ENCODE assay signal across 26 cellular contexts in the genomic region with DNA sequence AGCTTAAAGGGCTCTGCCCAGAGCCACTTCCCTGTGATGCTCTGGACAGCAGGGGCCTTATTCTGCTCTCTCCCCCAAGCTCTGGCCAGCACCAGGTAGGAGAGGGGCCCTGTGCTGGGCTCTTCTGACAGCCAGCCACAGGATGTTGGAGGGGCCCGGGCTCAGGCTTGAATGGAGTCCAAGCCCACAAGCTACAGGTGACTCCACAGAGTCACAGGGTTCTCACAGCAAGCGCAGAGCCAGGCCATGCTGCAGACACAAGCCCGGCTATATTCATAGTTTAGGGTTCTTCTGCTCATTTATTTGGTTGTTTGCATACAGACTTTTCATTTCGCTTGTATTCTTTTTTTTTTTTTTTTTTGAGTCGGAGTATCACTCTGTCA.
"Had no signal": no experiment of that assay in that cellular context is flagged by ENCODE, and none has a peak within 500 bp of the region (broad histone marks: within the 10 kb centered on the region; RNA-seq: fewer than 3 reads in every experiment).

No MANE protein-coding gene starts in this region.

- DNase-seq: naive B cell; naive thymus-derived CD8-positive, alpha-beta T cell; nephron progenitor cell; nucleus accumbens; psoas muscle; stimulated activated CD4-positive, alpha-beta T cell treated with anti-CD3 and anti-CD28 coated beads, Interleukin-15, amount 100 ng/mL, for 24 hours; stimulated activated CD4-positive, alpha-beta T cell treated with anti-CD3 and anti-CD28 coated beads, Interleukin-2, amount 100 ng/mL, for 24 hours; stimulated activated CD4-positive, alpha-beta T cell treated with anti-CD3 and anti-CD28 coated beads, Interleukin-2, amount 100 ng/mL, for 48 hours; stimulated activated CD4-positive, alpha-beta T cell treated with anti-CD3 and anti-CD28 coated beads, Interleukin-4, amount 100 ng/mL, for 24 hours; stimulated activated naive CD4-positive, alpha-beta T cell; stimulated activated naive CD8-positive, alpha-beta T cell treated with anti-CD3 and anti-CD28 coated beads, Interleukin-15, amount 100 ng/mL, for 72 hours; stimulated activated naive CD8-positive, alpha-beta T cell treated with anti-CD3 and anti-CD28 coated beads, Interleukin-15, Interleukin-2, amounts not matched to agents 100 U/mL and 50 U/mL, for 24 hours; substantia nigra; testis; tibial artery; transverse colon; uterus had no signal

- H3K27me3 Mint-ChIP-seq: stimulated activated naive CD8-positive, alpha-beta T cell treated with anti-CD3 and anti-CD28 coated beads, Interleukin-15, amount 100 ng/mL, for 72 hours had no signal

- H3K4me3 Mint-ChIP-seq: naive B cell; naive thymus-derived CD8-positive, alpha-beta T cell; natural killer cell treated with Interleukin-12 subunit alpha and Interleukin-12 subunit beta and Interleukin-15 and Interleukin-18, amount 100 ng/mL, for 72 hours; nephron progenitor cell; neural crest cell; stimulated activated memory B cell treated with anti-CD40 and anti-IgM and Interleukin-4, amounts not matched to agents 10 μg/mL and 1 μg/mL and 100 μg/mL, for 72 hours; stimulated activated naive CD8-positive, alpha-beta T cell treated with anti-CD3 and anti-CD28 coated beads, Interleukin-15, amount 100 ng/mL, for 72 hours; type B pancreatic cell had no signal

- H3K36me3 Mint-ChIP-seq: naive B cell; naive thymus-derived CD8-positive, alpha-beta T cell; natural killer cell treated with Interleukin-12 subunit alpha and Interleukin-12 subunit beta and Interleukin-15 and Interleukin-18, amount 100 ng/mL, for 72 hours; stimulated activated memory B cell treated with anti-CD40 and anti-IgM and Interleukin-4, amounts not matched to agents 10 μg/mL and 1 μg/mL and 100 μg/mL, for 72 hours; type B pancreatic cell had no signal

- H3K4me1 Mint-ChIP-seq: naive B cell; naive thymus-derived CD8-positive, alpha-beta T cell; nephron progenitor cell; neural crest cell; stimulated activated memory B cell treated with anti-CD40 and anti-IgM and Interleukin-4, amounts not matched to agents 10 μg/mL and 1 μg/mL and 100 μg/mL, for 72 hours; stimulated activated naive CD8-positive, alpha-beta T cell treated with anti-CD3 and anti-CD28 coated beads, Interleukin-15, amount 100 ng/mL, for 72 hours had no signal

- H3K27ac Mint-ChIP-seq: naive B cell; naive thymus-derived CD8-positive, alpha-beta T cell; natural killer cell treated with Interleukin-12 subunit alpha and Interleukin-12 subunit beta and Interleukin-15 and Interleukin-18, amount 100 ng/mL, for 72 hours; nephron progenitor cell; progenitor cell of endocrine pancreas; stimulated activated memory B cell treated with anti-CD40 and anti-IgM and Interleukin-4, amounts not matched to agents 10 μg/mL and 1 μg/mL and 100 μg/mL, for 72 hours; stimulated activated naive CD8-positive, alpha-beta T cell treated with anti-CD3 and anti-CD28 coated beads, Interleukin-15, amount 100 ng/mL, for 72 hours; type B pancreatic cell had no signal

- H3K9me3 Mint-ChIP-seq: naive thymus-derived CD8-positive, alpha-beta T cell; natural killer cell treated with Interleukin-12 subunit alpha and Interleukin-12 subunit beta and Interleukin-15 and Interleukin-18, amount 100 ng/mL, for 72 hours; nephron progenitor cell; neural crest cell; stimulated activated naive CD8-positive, alpha-beta T cell treated with anti-CD3 and anti-CD28 coated beads, Interleukin-15, amount 100 ng/mL, for 72 hours; type B pancreatic cell had no signal

- ATAC-seq: naive thymus-derived CD8-positive, alpha-beta T cell; natural killer cell treated with Interleukin-12 subunit alpha and Interleukin-12 subunit beta and Interleukin-15 and Interleukin-18, amount 100 ng/mL, for 72 hours; pancreas; psoas muscle; right cardiac atrium; sciatic nerve; stimulated activated memory B cell treated with anti-CD40 and anti-IgM and Interleukin-4, amounts not matched to agents 10 μg/mL and 1 μg/mL and 100 μg/mL, for 72 hours; stimulated activated naive CD8-positive, alpha-beta T cell treated with anti-CD3 and anti-CD28 coated beads, Interleukin-15, amount 100 ng/mL, for 72 hours; stimulated activated naive CD8-positive, alpha-beta T cell treated with anti-CD3 and anti-CD28 coated beads, Interleukin-15, Interleukin-2, amounts not matched to agents 100 U/mL and 50 U/mL, for 24 hours; upper lobe of right lung had no signal
